In genomic region chr17:75308732-75309629, GRCh38 we compare ENCODE assay signal across 11 cellular contexts. TPM values are rescaled to one million over a fixed set of nuclear protein-coding genes. Genes with fewer than 3 reads are reported as not detected.
DNase-seq lines count a peak whose midpoint lies in the region; ATAC-seq, FAIRE-seq and TF ChIP-seq lines count a peak whose summit lies in the region.
"Had no signal": no experiment of that assay in that cellular context is flagged by ENCODE, and none has a peak within 500 bp of the region (broad histone marks: within the 10 kb centered on the region; RNA-seq: fewer than 3 reads in every experiment).

No MANE protein-coding gene starts in this region.

- TF ChIP-seq CTCF in activated B cell treated with CpG ODN at 0.5 μM for 24 hours (IDR thresholded peaks at IDR 0.05), result no peak
- TF ChIP-seq CTCF in spleen (IDR thresholded peaks at IDR 0.05 in 8 of 11, conservative IDR thresholded peaks at IDR 0.05 in 3 of 11), result no peak
- TF ChIP-seq CTCF in CD4-positive, alpha-beta T cell (IDR thresholded peaks at IDR 0.05), result no peak

- WGBS in spleen, 5 donors, result 45 to 67% (median 60%) methylated on average over 19 to 20 of the region's 20 CpGs

- H3K27ac Mint-ChIP-seq in activated B cell treated with CpG ODN at 0.5 μM for 24 hours, result peak overlapping the region; percentile 28
- H3K27ac Mint-ChIP-seq in stimulated activated naive CD8-positive, alpha-beta T cell treated with anti-CD3 and anti-CD28 coated beads, Interleukin-15, amount 100 ng/mL, for 72 hours, result peak overlapping the region in 1 of 2 donors; percentile 91
- H3K27ac Mint-ChIP-seq in CD4-positive, alpha-beta T cell, result no peak overlapping the region
- H3K27ac Mint-ChIP-seq: activated T-helper 2 cell treated with anti-CD3 and anti-CD28 coated beads, Interferon-gamma antibody, Interleukin-2, Interleukin-4, amounts not matched to agents 10 μg/mL and 5 μg/mL and 100 μg/mL, durations not matched to agents 14 hours and 24 hours and 36 hours had no signal

- H3K9me3 Mint-ChIP-seq in activated B cell treated with CpG ODN at 0.5 μM for 24 hours, result no peaks in the 10 kb centered on the region
- H3K9me3 Mint-ChIP-seq in stimulated activated naive CD8-positive, alpha-beta T cell treated with anti-CD3 and anti-CD28 coated beads, Interleukin-15, amount 100 ng/mL, for 72 hours, result no peaks in the 10 kb centered on the region
- H3K9me3 Mint-ChIP-seq in CD4-positive, alpha-beta T cell, result no peaks in the 10 kb centered on the region
- H3K9me3 Mint-ChIP-seq: activated T-helper 2 cell treated with anti-CD3 and anti-CD28 coated beads, Interferon-gamma antibody, Interleukin-2, Interleukin-4, amounts not matched to agents 10 μg/mL and 5 μg/mL and 100 μg/mL, durations not matched to agents 14 hours and 24 hours and 36 hours had no signal

- CTCF ChIA-PET in activated B cell treated with CpG ODN at 0.5 μM for 24 hours (lab: Charles Lee), result no interaction called here
- CTCF ChIA-PET in CD4-positive, alpha-beta T cell (lab: Charles Lee), result interaction anchor here (0.7 kb wide), 1 partner anchor 216 kb away, joined by 3 read pairs; no protein-coding TSS in a partner anchor

- H3K4me3 Mint-ChIP-seq in activated B cell treated with CpG ODN at 0.5 μM for 24 hours, result no peak overlapping the region
- H3K4me3 Mint-ChIP-seq in stimulated activated naive CD8-positive, alpha-beta T cell treated with anti-CD3 and anti-CD28 coated beads, Interleukin-15, amount 100 ng/mL, for 72 hours, result no peak overlapping the region
- H3K4me3 Mint-ChIP-seq in CD4-positive, alpha-beta T cell, result no peak overlapping the region

- H3K27me3 ChIP-seq in layer of hippocampus (ENCODE audit: control insufficient read depth, insufficient read depth, low read length) (no peaks in the 10 kb centered on the region), spleen (replicated peaks in 1 of 7) (no peaks in the 10 kb centered on the region)
- no peaks in the 10 kb centered on the region for H3K27me3 ChIP-seq in CD4-positive, alpha-beta T cell (ENCODE audit: control insufficient read depth, insufficient read depth, low read length)

- H3K27ac ChIP-seq in layer of hippocampus (ENCODE audit: low read depth, low read length) (peak overlapping the region; percentile 2), spleen (peak overlapping the region in 7 of 8 donors; percentile 68 to 90 (median 80))
- no peak overlapping the region for H3K27ac ChIP-seq in CD4-positive, alpha-beta T cell (ENCODE audit: low read depth, low read length)

- no peak for ATAC-seq in activated B cell treated with CpG ODN at 0.5 μM for 24 hours (ENCODE audit: low read depth)
- no peak for ATAC-seq in stimulated activated naive CD8-positive, alpha-beta T cell treated with anti-CD3 and anti-CD28 coated beads, Interleukin-15, amount 100 ng/mL, for 72 hours
- ATAC-seq in HG02763 (IDR thresholded peaks at IDR 0.05; ENCODE audit: unreplicated experiment), result no peak
- no peak for ATAC-seq in CD4-positive, alpha-beta T cell (ENCODE audit: poor library complexity)

- H3K36me3 Mint-ChIP-seq in activated B cell treated with CpG ODN at 0.5 μM for 24 hours (ENCODE audit: low read depth), result no peaks in the 10 kb centered on the region
- H3K36me3 Mint-ChIP-seq in CD4-positive, alpha-beta T cell (ENCODE audit: low read depth), result no peaks in the 10 kb centered on the region

- POLR2A ChIA-PET in activated B cell treated with CpG ODN at 0.5 μM for 24 hours (lab: Charles Lee), result interaction anchor here (0.7 to 22.1 kb wide), 5 partner anchors 12 to 97 kb away, joined by 3 to 1048 read pairs (median 4); partner anchors contain the start of genes GRB2, MIF4GD and SLC25A19
- POLR2A ChIA-PET in CD4-positive, alpha-beta T cell (lab: Charles Lee), result no interaction called here

- no peaks in the 10 kb centered on the region for H3K27me3 Mint-ChIP-seq in activated B cell treated with CpG ODN at 0.5 μM for 24 hours
- no peaks in the 10 kb centered on the region for H3K27me3 Mint-ChIP-seq in stimulated activated naive CD8-positive, alpha-beta T cell treated with anti-CD3 and anti-CD28 coated beads, Interleukin-15, amount 100 ng/mL, for 72 hours
- no peaks in the 10 kb centered on the region for H3K27me3 Mint-ChIP-seq in CD4-positive, alpha-beta T cell

- no peaks in the 10 kb centered on the region for H3K9me3 ChIP-seq in spleen
- no peaks in the 10 kb centered on the region for H3K9me3 ChIP-seq in CD4-positive, alpha-beta T cell (ENCODE audit: control insufficient read depth, low read length)

- no peak for TF ChIP-seq POLR2A in spleen (IDR thresholded peaks at IDR 0.05)

- intact Hi-C loops in activated B cell treated with CpG ODN at 0.5 μM for 24 hours (cut with micrococcal nuclease), result no loop called here
- intact Hi-C loops in spleen (cut with DNase I; ENCODE audit: low total_unique reads), result no loop called here
- intact Hi-C loops in CD4-positive, alpha-beta T cell (cut with DNase I, micrococcal nuclease), result no loop called here

- DNase-seq in HuH-7 (ENCODE audit: low spot score), result peak; percentile 88
- no peak for DNase-seq in activated B cell treated with CpG ODN at 0.5 μM for 24 hours
- DNase-seq in spleen, result peak; percentile 82
- no peak for DNase-seq in stimulated activated naive CD8-positive, alpha-beta T cell treated with anti-CD3 and anti-CD28 coated beads, Interleukin-15, amount 100 ng/mL, for 72 hours
- DNase-seq in HTR-8/SVneo (ENCODE audit: insufficient read length, low spot score), result no peak
- DNase-seq in CD4-positive, alpha-beta T cell, result no peak
- DNase-seq: HCEC 1CT, NCI-H345 had no signal

- H3K36me3 ChIP-seq in spleen, result no peaks in the 10 kb centered on the region

- H3K4me3 ChIP-seq in spleen, result peak overlapping the region in 1 of 8 donors; percentile 14

- no peak for FAIRE-seq in HTR-8/SVneo (lab: Jason Lieb, UNC)

- peaks cover 41% of the 10 kb centered on the region for H3K4me1 Mint-ChIP-seq in activated B cell treated with CpG ODN at 0.5 μM for 24 hours
- H3K4me1 Mint-ChIP-seq in stimulated activated naive CD8-positive, alpha-beta T cell treated with anti-CD3 and anti-CD28 coated beads, Interleukin-15, amount 100 ng/mL, for 72 hours, result peaks cover 26% of the 10 kb centered on the region
- H3K4me1 Mint-ChIP-seq in CD4-positive, alpha-beta T cell (ENCODE audit: low read depth), result peaks cover 4% of the 10 kb centered on the region

- H3K4me1 ChIP-seq in spleen, result peaks cover 3 to 81% (median 49%) of the 10 kb centered on the region in 6 donors

RNA-seq across cellular contexts. Expression of gene SLC25A19, which starts 19.7 kb away (rescaled TPM):
- 87.6 and 96.7 TPM in 2 replicates for total RNA-seq in activated B cell treated with CpG ODN at 0.5 μM for 24 hours
- total RNA-seq in spleen, result 10 to 100 TPM; 12.4 to 32.5 (median 19.1) TPM
- 10 to 100 TPM; 18.5 to 21.2 (median 19.2) TPM for polyA plus RNA-seq in spleen
- 10 to 100 TPM; 11.1 to 12.0 TPM for total RNA-seq in CD4-positive, alpha-beta T cell

RNA-seq across cellular contexts. Expression of gene MIF4GD, which starts 38.0 kb away (rescaled TPM):
- total RNA-seq in activated B cell treated with CpG ODN at 0.5 μM for 24 hours (50.8 and 55.2 TPM in 2 replicates), spleen (10 to 100 TPM; 27.1 to 47.3 (median 38.0) TPM)
- polyA plus RNA-seq in spleen, result 10 to 100 TPM; 28.2 to 38.0 (median 34.3) TPM
- total RNA-seq in CD4-positive, alpha-beta T cell, result 10 to 100 TPM; 29.4 to 32.4 TPM

RNA-seq across cellular contexts. Expression of gene MRPS7, which starts 47.3 kb away (rescaled TPM):
- total RNA-seq in activated B cell treated with CpG ODN at 0.5 μM for 24 hours, result 67.6 and 71.3 TPM in 2 replicates
- total RNA-seq in spleen, result 10 to 100 TPM; 32.2 to 38.4 (median 35.1) TPM
- polyA plus RNA-seq in spleen, result 10 to 100 TPM; 39.1 to 62.7 (median 47.2) TPM
- 10 to 100 TPM; 33.2 to 35.2 TPM for total RNA-seq in CD4-positive, alpha-beta T cell

RNA-seq across cellular contexts. Expression of gene GGA3, which starts 47.6 kb away (rescaled TPM):
- total RNA-seq in activated B cell treated with CpG ODN at 0.5 μM for 24 hours (116 and 119 TPM in 2 replicates), spleen (10 to 100 TPM; 38.0 to 73.7 (median 65.2) TPM)
- 10 to 100 TPM; 14.1 to 37.9 (median 26.9) TPM for polyA plus RNA-seq in spleen
- total RNA-seq in CD4-positive, alpha-beta T cell, result 10 to 100 TPM; 88.8 to 96.5 TPM

Comparison
In these comparisons a context has a peak if more than half of its experiments do, and no peak if none do; other contexts are left out.
1. DNase-seq: peak in HuH-7 (single experiment) and spleen (single experiment); none in activated B cell treated with CpG ODN at 0.5 μM for 24 hours (single experiment), stimulated activated naive CD8-positive, alpha-beta T cell treated with anti-CD3 and anti-CD28 coated beads, Interleukin-15, amount 100 ng/mL, for 72 hours (0 of 2), HTR-8/SVneo (single experiment) and CD4-positive, alpha-beta T cell (0 of 10).